2 cellular contexts compared by ENCODE assay signal in the genomic region with DNA sequence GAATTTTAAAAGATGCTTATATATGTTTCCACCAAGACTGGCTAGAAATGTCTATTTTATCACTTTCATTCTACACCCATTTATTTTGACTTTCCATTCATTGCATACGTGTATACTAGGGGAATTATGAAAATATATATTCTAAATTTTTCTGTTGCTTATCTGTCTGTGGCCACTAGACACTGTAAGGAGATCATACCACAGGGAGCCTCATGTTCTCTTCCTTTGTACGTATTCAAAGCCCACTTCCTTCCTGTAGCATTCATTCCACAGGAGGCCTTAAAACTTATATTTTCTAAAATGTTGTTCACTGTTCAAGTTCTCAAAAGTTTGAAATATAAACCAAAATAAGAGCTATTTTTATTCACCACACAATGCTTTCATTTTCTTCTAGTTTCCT.
TF ChIP-seq lines count a peak whose summit lies in the region.

No MANE protein-coding gene starts in this region.

TF ChIP-seq in SK-N-SH, 30 proteins besides CTCF, POLR2A, EP300 and RAD21:
- TF ChIP-seq, protein P1, sequence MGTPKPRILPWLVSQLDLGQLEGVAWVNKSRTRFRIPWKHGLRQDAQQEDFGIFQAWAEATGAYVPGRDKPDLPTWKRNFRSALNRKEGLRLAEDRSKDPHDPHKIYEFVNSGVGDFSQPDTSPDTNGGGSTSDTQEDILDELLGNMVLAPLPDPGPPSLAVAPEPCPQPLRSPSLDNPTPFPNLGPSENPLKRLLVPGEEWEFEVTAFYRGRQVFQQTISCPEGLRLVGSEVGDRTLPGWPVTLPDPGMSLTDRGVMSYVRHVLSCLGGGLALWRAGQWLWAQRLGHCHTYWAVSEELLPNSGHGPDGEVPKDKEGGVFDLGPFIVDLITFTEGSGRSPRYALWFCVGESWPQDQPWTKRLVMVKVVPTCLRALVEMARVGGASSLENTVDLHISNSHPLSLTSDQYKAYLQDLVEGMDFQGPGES (IDR thresholded peaks at IDR 0.05; ENCODE audit: low read depth, low read length): no peak
- TF ChIP-seq, protein P2, sequence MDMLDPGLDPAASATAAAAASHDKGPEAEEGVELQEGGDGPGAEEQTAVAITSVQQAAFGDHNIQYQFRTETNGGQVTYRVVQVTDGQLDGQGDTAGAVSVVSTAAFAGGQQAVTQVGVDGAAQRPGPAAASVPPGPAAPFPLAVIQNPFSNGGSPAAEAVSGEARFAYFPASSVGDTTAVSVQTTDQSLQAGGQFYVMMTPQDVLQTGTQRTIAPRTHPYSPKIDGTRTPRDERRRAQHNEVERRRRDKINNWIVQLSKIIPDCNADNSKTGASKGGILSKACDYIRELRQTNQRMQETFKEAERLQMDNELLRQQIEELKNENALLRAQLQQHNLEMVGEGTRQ (IDR thresholded peaks at IDR 0.05; ENCODE audit: borderline replicate concordance, low read depth, low read length): no peak
- TF ChIP-seq, protein P3, sequence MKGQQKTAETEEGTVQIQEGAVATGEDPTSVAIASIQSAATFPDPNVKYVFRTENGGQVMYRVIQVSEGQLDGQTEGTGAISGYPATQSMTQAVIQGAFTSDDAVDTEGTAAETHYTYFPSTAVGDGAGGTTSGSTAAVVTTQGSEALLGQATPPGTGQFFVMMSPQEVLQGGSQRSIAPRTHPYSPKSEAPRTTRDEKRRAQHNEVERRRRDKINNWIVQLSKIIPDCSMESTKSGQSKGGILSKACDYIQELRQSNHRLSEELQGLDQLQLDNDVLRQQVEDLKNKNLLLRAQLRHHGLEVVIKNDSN (IDR thresholded peaks at IDR 0.05; ENCODE audit: borderline replicate concordance, low read depth): no peak
- TF ChIP-seq FOXJ3 (CRISPR knock-in tag; IDR thresholded peaks at IDR 0.05): no peak
- no peak for TF ChIP-seq ELF1 (IDR thresholded peaks at IDR 0.05)
- TF ChIP-seq MEF2A (IDR thresholded peaks at IDR 0.05; ENCODE audit: borderline replicate concordance, low read depth): no peak
- TF ChIP-seq JUND (IDR thresholded peaks at IDR 0.05): no peak
- TF ChIP-seq FOXM1 (IDR thresholded peaks at IDR 0.05; ENCODE audit: low read depth): no peak
- no peak for TF ChIP-seq GATA2 (CRISPR knock-in tag; IDR thresholded peaks at IDR 0.05)
- no peak for TF ChIP-seq TAF1 (IDR thresholded peaks at IDR 0.05; ENCODE audit: borderline replicate concordance, low read depth, low read length)
- TF ChIP-seq CHD2 (IDR thresholded peaks at IDR 0.05; ENCODE audit: low read length, partially characterized antibody): no peak
- TF ChIP-seq, protein P4, sequence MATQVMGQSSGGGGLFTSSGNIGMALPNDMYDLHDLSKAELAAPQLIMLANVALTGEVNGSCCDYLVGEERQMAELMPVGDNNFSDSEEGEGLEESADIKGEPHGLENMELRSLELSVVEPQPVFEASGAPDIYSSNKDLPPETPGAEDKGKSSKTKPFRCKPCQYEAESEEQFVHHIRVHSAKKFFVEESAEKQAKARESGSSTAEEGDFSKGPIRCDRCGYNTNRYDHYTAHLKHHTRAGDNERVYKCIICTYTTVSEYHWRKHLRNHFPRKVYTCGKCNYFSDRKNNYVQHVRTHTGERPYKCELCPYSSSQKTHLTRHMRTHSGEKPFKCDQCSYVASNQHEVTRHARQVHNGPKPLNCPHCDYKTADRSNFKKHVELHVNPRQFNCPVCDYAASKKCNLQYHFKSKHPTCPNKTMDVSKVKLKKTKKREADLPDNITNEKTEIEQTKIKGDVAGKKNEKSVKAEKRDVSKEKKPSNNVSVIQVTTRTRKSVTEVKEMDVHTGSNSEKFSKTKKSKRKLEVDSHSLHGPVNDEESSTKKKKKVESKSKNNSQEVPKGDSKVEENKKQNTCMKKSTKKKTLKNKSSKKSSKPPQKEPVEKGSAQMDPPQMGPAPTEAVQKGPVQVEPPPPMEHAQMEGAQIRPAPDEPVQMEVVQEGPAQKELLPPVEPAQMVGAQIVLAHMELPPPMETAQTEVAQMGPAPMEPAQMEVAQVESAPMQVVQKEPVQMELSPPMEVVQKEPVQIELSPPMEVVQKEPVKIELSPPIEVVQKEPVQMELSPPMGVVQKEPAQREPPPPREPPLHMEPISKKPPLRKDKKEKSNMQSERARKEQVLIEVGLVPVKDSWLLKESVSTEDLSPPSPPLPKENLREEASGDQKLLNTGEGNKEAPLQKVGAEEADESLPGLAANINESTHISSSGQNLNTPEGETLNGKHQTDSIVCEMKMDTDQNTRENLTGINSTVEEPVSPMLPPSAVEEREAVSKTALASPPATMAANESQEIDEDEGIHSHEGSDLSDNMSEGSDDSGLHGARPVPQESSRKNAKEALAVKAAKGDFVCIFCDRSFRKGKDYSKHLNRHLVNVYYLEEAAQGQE (IDR thresholded peaks at IDR 0.05; ENCODE audit: low read depth, low read length): no peak
- no peak for TF ChIP-seq FOSL2 (IDR thresholded peaks at IDR 0.05; ENCODE audit: borderline replicate concordance, low read depth)
- no peak for TF ChIP-seq YY1 (IDR thresholded peaks at IDR 0.05; ENCODE audit: low read depth)
- no peak for TF ChIP-seq NRF1 (IDR thresholded peaks at IDR 0.05; ENCODE audit: low read depth, low read length)
- no peak for TF ChIP-seq SMC3 (IDR thresholded peaks at IDR 0.05; ENCODE audit: low read depth, low read length)
- no peak for TF ChIP-seq NFIC (IDR thresholded peaks at IDR 0.05; ENCODE audit: borderline replicate concordance)
- TF ChIP-seq, protein P5, sequence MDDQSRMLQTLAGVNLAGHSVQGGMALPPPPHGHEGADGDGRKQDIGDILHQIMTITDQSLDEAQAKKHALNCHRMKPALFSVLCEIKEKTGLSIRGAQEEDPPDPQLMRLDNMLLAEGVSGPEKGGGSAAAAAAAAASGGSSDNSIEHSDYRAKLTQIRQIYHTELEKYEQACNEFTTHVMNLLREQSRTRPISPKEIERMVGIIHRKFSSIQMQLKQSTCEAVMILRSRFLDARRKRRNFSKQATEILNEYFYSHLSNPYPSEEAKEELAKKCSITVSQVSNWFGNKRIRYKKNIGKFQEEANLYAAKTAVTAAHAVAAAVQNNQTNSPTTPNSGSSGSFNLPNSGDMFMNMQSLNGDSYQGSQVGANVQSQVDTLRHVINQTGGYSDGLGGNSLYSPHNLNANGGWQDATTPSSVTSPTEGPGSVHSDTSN (IDR thresholded peaks at IDR 0.05): no peak

TF ChIP-seq in SK-N-SH treated with all-trans-retinoic acid at 6 μM for 48 hours, 23 proteins besides CTCF, POLR2A, EP300 and RAD21:
- TF ChIP-seq, protein P6, sequence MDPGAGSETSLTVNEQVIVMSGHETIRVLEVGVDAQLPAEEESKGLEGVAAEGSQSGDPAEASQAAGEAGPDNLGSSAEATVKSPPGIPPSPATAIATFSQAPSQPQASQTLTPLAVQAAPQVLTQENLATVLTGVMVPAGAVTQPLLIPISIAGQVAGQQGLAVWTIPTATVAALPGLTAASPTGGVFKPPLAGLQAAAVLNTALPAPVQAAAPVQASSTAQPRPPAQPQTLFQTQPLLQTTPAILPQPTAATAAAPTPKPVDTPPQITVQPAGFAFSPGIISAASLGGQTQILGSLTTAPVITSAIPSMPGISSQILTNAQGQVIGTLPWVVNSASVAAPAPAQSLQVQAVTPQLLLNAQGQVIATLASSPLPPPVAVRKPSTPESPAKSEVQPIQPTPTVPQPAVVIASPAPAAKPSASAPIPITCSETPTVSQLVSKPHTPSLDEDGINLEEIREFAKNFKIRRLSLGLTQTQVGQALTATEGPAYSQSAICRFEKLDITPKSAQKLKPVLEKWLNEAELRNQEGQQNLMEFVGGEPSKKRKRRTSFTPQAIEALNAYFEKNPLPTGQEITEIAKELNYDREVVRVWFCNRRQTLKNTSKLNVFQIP (CRISPR knock-in tag; IDR thresholded peaks at IDR 0.05; ENCODE audit: borderline replicate concordance, low read depth): no peak
- TF ChIP-seq ZFP3 (CRISPR knock-in tag; IDR thresholded peaks at IDR 0.05) (no peak), GLIS3 (CRISPR knock-in tag; IDR thresholded peaks at IDR 0.05) (no peak), PPARA (CRISPR knock-in tag; IDR thresholded peaks at IDR 0.05; ENCODE audit: borderline replicate concordance) (no peak), SNAI2 (CRISPR knock-in tag; IDR thresholded peaks at IDR 0.05) (no peak), ESRRG (CRISPR knock-in tag; IDR thresholded peaks at IDR 0.05) (no peak), TOX (CRISPR knock-in tag; IDR thresholded peaks at IDR 0.05; ENCODE audit: borderline replicate concordance) (no peak), ZNF8 (CRISPR knock-in tag; IDR thresholded peaks at IDR 0.05) (no peak), TCF4 (CRISPR knock-in tag; IDR thresholded peaks at IDR 0.05; ENCODE audit: borderline replicate concordance) (no peak), ZC3H10 (CRISPR knock-in tag; IDR thresholded peaks at IDR 0.05) (no peak), RARB (CRISPR knock-in tag; IDR thresholded peaks at IDR 0.05) (no peak)
- TF ChIP-seq, protein P7, sequence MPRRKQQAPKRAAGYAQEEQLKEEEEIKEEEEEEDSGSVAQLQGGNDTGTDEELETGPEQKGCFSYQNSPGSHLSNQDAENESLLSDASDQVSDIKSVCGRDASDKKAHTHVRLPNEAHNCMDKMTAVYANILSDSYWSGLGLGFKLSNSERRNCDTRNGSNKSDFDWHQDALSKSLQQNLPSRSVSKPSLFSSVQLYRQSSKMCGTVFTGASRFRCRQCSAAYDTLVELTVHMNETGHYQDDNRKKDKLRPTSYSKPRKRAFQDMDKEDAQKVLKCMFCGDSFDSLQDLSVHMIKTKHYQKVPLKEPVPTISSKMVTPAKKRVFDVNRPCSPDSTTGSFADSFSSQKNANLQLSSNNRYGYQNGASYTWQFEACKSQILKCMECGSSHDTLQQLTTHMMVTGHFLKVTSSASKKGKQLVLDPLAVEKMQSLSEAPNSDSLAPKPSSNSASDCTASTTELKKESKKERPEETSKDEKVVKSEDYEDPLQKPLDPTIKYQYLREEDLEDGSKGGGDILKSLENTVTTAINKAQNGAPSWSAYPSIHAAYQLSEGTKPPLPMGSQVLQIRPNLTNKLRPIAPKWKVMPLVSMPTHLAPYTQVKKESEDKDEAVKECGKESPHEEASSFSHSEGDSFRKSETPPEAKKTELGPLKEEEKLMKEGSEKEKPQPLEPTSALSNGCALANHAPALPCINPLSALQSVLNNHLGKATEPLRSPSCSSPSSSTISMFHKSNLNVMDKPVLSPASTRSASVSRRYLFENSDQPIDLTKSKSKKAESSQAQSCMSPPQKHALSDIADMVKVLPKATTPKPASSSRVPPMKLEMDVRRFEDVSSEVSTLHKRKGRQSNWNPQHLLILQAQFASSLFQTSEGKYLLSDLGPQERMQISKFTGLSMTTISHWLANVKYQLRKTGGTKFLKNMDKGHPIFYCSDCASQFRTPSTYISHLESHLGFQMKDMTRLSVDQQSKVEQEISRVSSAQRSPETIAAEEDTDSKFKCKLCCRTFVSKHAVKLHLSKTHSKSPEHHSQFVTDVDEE (CRISPR knock-in tag; IDR thresholded peaks at IDR 0.05): no peak
